Comparison of ENCODE assay signal across 8 cellular contexts in genomic region chr5:87266914-87267573, GRCh38. TPM values are rescaled to one million over a fixed set of nuclear protein-coding genes. Genes with fewer than 3 reads are reported as not detected.
DNase-seq lines count a peak whose midpoint lies in the region; ATAC-seq, FAIRE-seq and TF ChIP-seq lines count a peak whose summit lies in the region.

No MANE protein-coding gene starts in this region.

- POLR2A ChIA-PET in CD8-positive, alpha-beta T cell (lab: Charles Lee) = interaction anchor here (0.7 to 1.5 kb wide), 2 partner anchors 108 to 145 kb away, joined by 3 to 4 read pairs; no protein-coding TSS in a partner anchor
- POLR2A ChIA-PET in GM12878 (lab: Charles Lee) = interaction anchor here (0.6 to 2.5 kb wide), 9 partner anchors 11 to 196 kb away, joined by 3 to 17 read pairs (median 6); no protein-coding TSS in a partner anchor

- TF ChIP-seq POLR2A in GM12878 (IDR thresholded peaks at IDR 0.05; ENCODE audit: low read depth, low read length) (no peak), lower leg skin (IDR thresholded peaks at IDR 0.05) (no peak)

- peak overlapping the region; percentile 43 for H3K4me2 ChIP-seq in GM12878 (ENCODE audit: control insufficient read depth, insufficient read depth)

- CTCF ChIA-PET in CD8-positive, alpha-beta T cell (lab: Charles Lee) = no interaction called here
- CTCF ChIA-PET in GM12878 (lab: Yijun Ruan, JAX) = interaction anchor here (0.6 to 2.6 kb wide), 5 partner anchors 8 to 197 kb away, joined by 3 to 17 read pairs (median 4); no protein-coding TSS in a partner anchor

- no peak for ATAC-seq in CD8-positive, alpha-beta T cell
- ATAC-seq in GM19452 (IDR thresholded peaks at IDR 0.05; ENCODE audit: unreplicated experiment) (peak; percentile 13), HG03457 (IDR thresholded peaks at IDR 0.05; ENCODE audit: unreplicated experiment) (peak; percentile 13), GM12878 (peak; percentile 15)

- BruUV-seq in GM12878 (replicated peaks; lab: Mats Ljungman, UMichigan) = TSS peak; percentile 98

- H3K79me2 ChIP-seq in GM12878 (ENCODE audit: control insufficient read depth, insufficient read depth, low read length) = peaks cover 41% of the 10 kb centered on the region

- H3K27ac Mint-ChIP-seq in CD8-positive, alpha-beta T cell = peak overlapping the region; percentile 93

- H2AFZ ChIP-seq in GM12878 (ENCODE audit: control insufficient read depth, low read depth, low read length) = peak overlapping the region; percentile 85

- H3K4me1 ChIP-seq in CD8-positive, alpha-beta T cell (ENCODE audit: insufficient read depth, low read length) = peaks cover 6% of the 10 kb centered on the region
- H3K4me1 ChIP-seq in GM12878 (ENCODE audit: control insufficient read depth, insufficient read depth, low read length) = no peaks in the 10 kb centered on the region
- H3K4me1 ChIP-seq in urinary bladder (ENCODE audit: insufficient read depth) = peaks cover 2% of the 10 kb centered on the region

- no peaks in the 10 kb centered on the region for H3K9me3 Mint-ChIP-seq in CD8-positive, alpha-beta T cell

- WGBS in GM12878 (ENCODE audit: insufficient coverage, insufficient replicate concordance, low lambda C conversion rate, missing lambda C conversion rate) = 12% methylated on average over 11 of the region's 14 CpGs
- WGBS in lower leg skin, 2 donors = 4 to 6% methylated on average over 14 of the region's 14 CpGs
- whole genome bisulfite sequencing in urinary bladder = 7% methylated on average over 14 of the region's 14 CpGs

- peak overlapping the region; percentile 69 for H3K27ac ChIP-seq in CD8-positive, alpha-beta T cell (ENCODE audit: low read depth, low read length)
- H3K27ac ChIP-seq in GM12878 (ENCODE audit: control insufficient read depth, insufficient read depth) = peak overlapping the region; percentile 94
- H3K27ac ChIP-seq in urinary bladder (ENCODE audit: low read depth) = peak overlapping the region; percentile 97

- no peaks in the 10 kb centered on the region for H4K20me1 ChIP-seq in GM12878 (ENCODE audit: control insufficient read depth, insufficient read depth)

- no peak for DNase-seq in CD8-positive, alpha-beta T cell
- DNase-seq in GM12878 (ENCODE audit: low read depth, low spot score) = no peak
- DNase-seq in lower leg skin (ENCODE audit: low spot score in 2 of 2) = no peak
- DNase-seq in nucleus accumbens (lab: John Stamatoyannopoulos, UW) = no peak
- DNase-seq in HTR-8/SVneo (ENCODE audit: insufficient read length, low spot score) = no peak

- H3K4me3 Mint-ChIP-seq in CD8-positive, alpha-beta T cell = peak overlapping the region; percentile 99

- peaks cover 15% of the 10 kb centered on the region for H3K36me3 Mint-ChIP-seq in CD8-positive, alpha-beta T cell

- H3K27me3 ChIP-seq in CD8-positive, alpha-beta T cell (ENCODE audit: insufficient read depth, low read length) = no peaks in the 10 kb centered on the region
- no peaks in the 10 kb centered on the region for H3K27me3 ChIP-seq in GM12878 (replicated peaks in 1 of 2; ENCODE audit: control insufficient read depth in 2 of 2, insufficient read depth in 2 of 2, low read length in 1 of 2)

- peaks cover 25% of the 10 kb centered on the region for H3K4me1 Mint-ChIP-seq in CD8-positive, alpha-beta T cell (ENCODE audit: low read depth)

- in situ Hi-C loops in GM12878 (cut with MboI) = no loop called here

- FAIRE-seq in GM12878 (lab: Jason Lieb, UNC) = no peak
- FAIRE-seq in HTR-8/SVneo (lab: Jason Lieb, UNC) = no peak

- intact Hi-C loops in CD8-positive, alpha-beta T cell (cut with DNase I, micrococcal nuclease) = loop anchor here (1.0 to 5.0 kb wide), 7 partner anchors 35 to 650 kb away; partner anchors contain the start of genes CCNH (in 1 of the 2) and COX7C (in 1 of the 2)
- intact Hi-C loops in GM12878 (cut with micrococcal nuclease; ENCODE audit: unreplicated experiment) (loop anchor here (1.0 to 10.0 kb wide), 4 partner anchors 36 to 152 kb away; no protein-coding TSS in a partner anchor), lower leg skin (cut with DNase I; ENCODE audit: low total_unique reads) (no loop called here)

- no peaks in the 10 kb centered on the region for H3K27me3 Mint-ChIP-seq in CD8-positive, alpha-beta T cell (ENCODE audit: low read depth)

- TF ChIP-seq RAD21 in GM12878 (IDR thresholded peaks at IDR 0.05; ENCODE audit: insufficient read depth, low read depth, low read length) = no peak

- H3K9ac ChIP-seq in GM12878 (ENCODE audit: control insufficient read depth, insufficient read depth, low read length) = peak overlapping the region; percentile 90

- peak overlapping the region; percentile 96 for H3K4me3 ChIP-seq in CD8-positive, alpha-beta T cell (ENCODE audit: low read depth, low read length)
- H3K4me3 ChIP-seq in GM12878 (peak overlapping the region; percentile 98), lower leg skin (ENCODE audit: low read depth, poor library complexity, severe bottlenecking) (peak overlapping the region; percentile 85), urinary bladder (ENCODE audit: low read depth, low read length) (peak overlapping the region; percentile 86)

- no peak for TF ChIP-seq CTCF in CD8-positive, alpha-beta T cell (IDR thresholded peaks at IDR 0.05)
- no peak for TF ChIP-seq CTCF in GM12878 (IDR thresholded peaks at IDR 0.05 in 2 of 3, conservative IDR thresholded peaks at IDR 0.05 in 1 of 3; ENCODE audit: control insufficient read depth in 2 of 3, extremely low read depth in 1 of 3, insufficient read depth in 1 of 3, low read depth in 3 of 3, low read length in 3 of 3)
- no peak for TF ChIP-seq CTCF in lower leg skin (IDR thresholded peaks at IDR 0.05)

- TF ChIP-seq EP300 in GM12878 (IDR thresholded peaks at IDR 0.05; ENCODE audit: borderline replicate concordance in 1 of 2, control insufficient read depth in 1 of 2, low read depth in 2 of 2, low read length in 2 of 2) = no peak

- RAD21 ChIA-PET in GM12878 (lab: Charles Lee; ENCODE audit: unreplicated experiment) = interaction anchor here (0.6 to 3.8 kb wide), 12 partner anchors 17 to 196 kb away, joined by 3 to 26 read pairs (median 4); no protein-coding TSS in a partner anchor

- SMC1A ChIA-PET in GM12878 (lab: Charles Lee; ENCODE audit: uncharacterized antibody, unreplicated experiment) = interaction anchor here (0.6 to 4.1 kb wide), 15 partner anchors 26 to 256 kb away, joined by 3 to 39 read pairs (median 4); no protein-coding TSS in a partner anchor

- no peaks in the 10 kb centered on the region for H3K36me3 ChIP-seq in CD8-positive, alpha-beta T cell (ENCODE audit: insufficient read depth, low read length)
- H3K36me3 ChIP-seq in GM12878 (ENCODE audit: control insufficient read depth in 2 of 2, insufficient read depth in 2 of 2, low read length in 1 of 2) (peaks cover 0 to 5% of the 10 kb centered on the region in 2 experiments; a peak in 1 of 4 replicates), urinary bladder (ENCODE audit: insufficient read depth) (no peaks in the 10 kb centered on the region)

- no peaks in the 10 kb centered on the region for H3K9me3 ChIP-seq in CD8-positive, alpha-beta T cell (ENCODE audit: low read length)
- H3K9me3 ChIP-seq in GM12878 (replicated peaks; ENCODE audit: control insufficient read depth, insufficient read depth, low read length) = no peaks in the 10 kb centered on the region

RNA-seq across cellular contexts. Expression of gene RASA1, which starts 0.6 kb away (rescaled TPM):
- 1 to 10 TPM; 7.7 to 7.9 TPM for total RNA-seq in CD8-positive, alpha-beta T cell
- total RNA-seq in GM12878 (2013; cell fraction: nucleolus; rRNA removed) = 125 and 130 TPM in 2 replicates
- total RNA-seq in GM12878 (2014; rRNA removed) (23.3 and 27.1 TPM in 2 replicates), GM12878 (2014; rRNA removed; fragmentation: Illumina TruSeq; extraction: Trizol) (20.3 and 22.4 TPM in 2 replicates), GM12878 (2021) (26.1 and 26.9 TPM in 2 replicates), lower leg skin (10 to 100 TPM; 25.8 to 29.7 (median 28.1) TPM), urinary bladder (54.8 TPM)
- polyA plus RNA-seq in GM12878 (2011; ENCODE audit: low read depth) = 12.6 TPM
- polyA plus RNA-seq in GM12878 (2011; rRNA removed) (72.3 and 101 TPM in 2 replicates), GM12878 (2014; fragmentation: Illumina TruSeq; extraction: Trizol) (33.6 and 42.6 TPM in 2 replicates), GM12878 (2014; fragmentation: Nextera tagmentation; extraction: Ambion mirVana) (10 to 100 TPM in 1 of 2 experiments, 1 to 10 TPM in 1; 7.8 to 12.0 TPM), GM12878 (2014; rRNA removed) (21.7 and 26.7 TPM in 2 replicates), GM12878 (2016; fragmentation: Nextera tagmentation; extraction: Ambion mirVana) (10 to 100 TPM; 18.4 to 18.9 TPM), urinary bladder (21.0 TPM)
- polyA plus RNA-seq in GM12878 (2011; cell fraction: cytosol; rRNA removed) = 31.1 and 32.2 TPM in 2 replicates
- polyA plus RNA-seq in GM12878 (2011; cell fraction: nucleus; rRNA removed) = 80.1 and 92.8 TPM in 2 replicates
- polyA plus RNA-seq in GM12878 (2012) = 18.4 and 36.3 TPM in 2 replicates
- 51.4 and 59.8 TPM in 2 replicates for polyA minus RNA-seq in GM12878 (2011; rRNA and poly(A)+ RNA removed)
- polyA minus RNA-seq in GM12878 (2011; cell fraction: cytosol; rRNA and poly(A)+ RNA removed) = 14.6 and 15.7 TPM in 2 replicates
- 52.3 and 87.1 TPM in 2 replicates for polyA minus RNA-seq in GM12878 (2011; cell fraction: nucleus; rRNA and poly(A)+ RNA removed)
